1 cellular context compared by ENCODE assay signal in the genomic region with DNA sequence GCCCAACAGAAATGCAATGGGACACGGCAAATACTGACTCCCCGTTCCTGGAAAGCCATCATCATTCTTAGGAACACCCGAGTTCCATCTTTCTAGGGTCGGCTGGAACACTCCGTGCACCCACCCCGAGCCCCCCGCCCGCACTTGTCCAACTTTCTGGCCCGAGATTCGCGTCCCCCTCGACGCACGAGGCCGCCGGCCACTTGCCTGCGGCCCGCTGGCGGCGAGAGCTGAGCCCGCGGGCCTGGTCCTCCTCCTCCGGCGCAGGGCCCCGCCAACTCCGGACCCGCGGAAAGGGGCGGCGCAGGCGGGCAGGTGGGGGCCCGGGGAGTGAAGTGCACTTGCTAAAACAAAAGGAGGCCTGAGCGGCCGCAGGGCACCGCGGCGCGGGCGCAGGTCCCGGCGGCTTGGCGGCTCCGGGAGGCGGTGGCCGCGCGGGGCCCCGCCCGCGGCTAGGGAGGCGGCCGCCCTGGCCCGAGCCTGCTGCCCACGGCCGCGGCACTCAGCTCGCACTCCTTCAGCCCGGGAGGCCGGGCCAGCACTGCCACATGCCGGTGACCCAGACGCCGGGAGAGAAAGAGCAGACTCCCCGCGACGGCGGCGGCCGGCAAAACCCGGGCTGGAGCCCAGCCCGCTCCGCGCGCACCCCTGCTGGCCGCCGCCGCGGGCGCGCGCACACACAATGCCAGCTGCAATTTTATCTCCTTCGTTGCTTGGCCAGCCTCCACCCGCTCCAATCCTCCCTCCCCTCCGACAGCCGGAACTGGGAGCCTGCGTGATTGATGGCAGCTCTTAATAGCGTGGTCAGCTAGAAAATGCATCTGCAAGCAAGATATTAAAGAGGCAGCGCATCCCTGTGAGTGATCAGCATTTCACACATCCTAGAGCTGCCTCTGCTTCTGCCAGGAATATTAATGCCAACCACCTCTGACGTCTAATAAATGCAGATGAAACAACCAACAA.
TF ChIP-seq lines count a peak whose summit lies in the region.

No MANE protein-coding gene starts in this region.

TF ChIP-seq in HEK293, 187 proteins besides CTCF, POLR2A, EP300 and RAD21 (continued from another document and continues in another):
- TF ChIP-seq, protein P1, sequence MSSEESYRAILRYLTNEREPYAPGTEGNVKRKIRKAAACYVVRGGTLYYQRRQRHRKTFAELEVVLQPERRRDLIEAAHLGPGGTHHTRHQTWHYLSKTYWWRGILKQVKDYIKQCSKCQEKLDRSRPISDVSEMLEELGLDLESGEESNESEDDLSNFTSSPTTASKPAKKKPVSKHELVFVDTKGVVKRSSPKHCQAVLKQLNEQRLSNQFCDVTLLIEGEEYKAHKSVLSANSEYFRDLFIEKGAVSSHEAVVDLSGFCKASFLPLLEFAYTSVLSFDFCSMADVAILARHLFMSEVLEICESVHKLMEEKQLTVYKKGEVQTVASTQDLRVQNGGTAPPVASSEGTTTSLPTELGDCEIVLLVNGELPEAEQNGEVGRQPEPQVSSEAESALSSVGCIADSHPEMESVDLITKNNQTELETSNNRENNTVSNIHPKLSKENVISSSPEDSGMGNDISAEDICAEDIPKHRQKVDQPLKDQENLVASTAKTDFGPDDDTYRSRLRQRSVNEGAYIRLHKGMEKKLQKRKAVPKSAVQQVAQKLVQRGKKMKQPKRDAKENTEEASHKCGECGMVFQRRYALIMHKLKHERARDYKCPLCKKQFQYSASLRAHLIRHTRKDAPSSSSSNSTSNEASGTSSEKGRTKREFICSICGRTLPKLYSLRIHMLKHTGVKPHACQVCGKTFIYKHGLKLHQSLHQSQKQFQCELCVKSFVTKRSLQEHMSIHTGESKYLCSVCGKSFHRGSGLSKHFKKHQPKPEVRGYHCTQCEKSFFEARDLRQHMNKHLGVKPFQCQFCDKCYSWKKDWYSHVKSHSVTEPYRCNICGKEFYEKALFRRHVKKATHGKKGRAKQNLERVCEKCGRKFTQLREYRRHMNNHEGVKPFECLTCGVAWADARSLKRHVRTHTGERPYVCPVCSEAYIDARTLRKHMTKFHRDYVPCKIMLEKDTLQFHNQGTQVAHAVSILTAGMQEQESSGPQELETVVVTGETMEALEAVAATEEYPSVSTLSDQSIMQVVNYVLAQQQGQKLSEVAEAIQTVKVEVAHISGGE (tag by site-specific recombination; conservative IDR thresholded peaks at IDR 0.05; ENCODE audit: low read depth) = peak; percentile 27; the same call in 1 of the 2 replicates
- TF ChIP-seq, protein P2, sequence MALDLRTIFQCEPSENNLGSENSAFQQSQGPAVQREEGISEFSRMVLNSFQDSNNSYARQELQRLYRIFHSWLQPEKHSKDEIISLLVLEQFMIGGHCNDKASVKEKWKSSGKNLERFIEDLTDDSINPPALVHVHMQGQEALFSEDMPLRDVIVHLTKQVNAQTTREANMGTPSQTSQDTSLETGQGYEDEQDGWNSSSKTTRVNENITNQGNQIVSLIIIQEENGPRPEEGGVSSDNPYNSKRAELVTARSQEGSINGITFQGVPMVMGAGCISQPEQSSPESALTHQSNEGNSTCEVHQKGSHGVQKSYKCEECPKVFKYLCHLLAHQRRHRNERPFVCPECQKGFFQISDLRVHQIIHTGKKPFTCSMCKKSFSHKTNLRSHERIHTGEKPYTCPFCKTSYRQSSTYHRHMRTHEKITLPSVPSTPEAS (tag by site-specific recombination; IDR thresholded peaks at IDR 0.05) = 0 out of 2 replicates have a peak, but pooled peaks have one; percentile 9
- TF ChIP-seq ZNF366 (tag by site-specific recombination; conservative IDR thresholded peaks at IDR 0.05) (peak; percentile 70), ZNF341 (tag by site-specific recombination; IDR thresholded peaks at IDR 0.05; ENCODE audit: low read depth) (0 out of 2 replicates have a peak, but pooled peaks have one; percentile 31), ZNF843 (tag by site-specific recombination; IDR thresholded peaks at IDR 0.05) (peak; percentile 64), ZNF677 (tag by site-specific recombination; IDR thresholded peaks at IDR 0.05) (0 out of 2 replicates have a peak, but pooled peaks have one; percentile 40), ZNF629 (tag by site-specific recombination; IDR thresholded peaks at IDR 0.05) (peak; percentile 53), ZNF626 (tag by site-specific recombination; IDR thresholded peaks at IDR 0.05) (0 out of 2 replicates have a peak, but pooled peaks have one; percentile 21), ZBTB17 (tag by site-specific recombination; IDR thresholded peaks at IDR 0.05) (peak; percentile 70), ZBTB8A (tag by site-specific recombination; IDR thresholded peaks at IDR 0.05) (peak; percentile 39; the same call in 1 of the 2 replicates), ZNF10 (tag by site-specific recombination; IDR thresholded peaks at IDR 0.05) (peak; percentile 48; the same call in 1 of the 2 replicates), ZNF76 (tag by site-specific recombination; IDR thresholded peaks at IDR 0.05; ENCODE audit: borderline replicate concordance, low read depth) (0 out of 2 replicates have a peak, but pooled peaks have one; percentile 30), ZNF175 (tag by site-specific recombination; IDR thresholded peaks at IDR 0.05) (no peak), ZNF596 (tag by site-specific recombination; IDR thresholded peaks at IDR 0.05) (peak; percentile 70), ZNF221 (tag by site-specific recombination; IDR thresholded peaks at IDR 0.05; ENCODE audit: borderline replicate concordance) (peak; percentile 62; the same call in 1 of the 2 replicates), ZBTB21 (tag by site-specific recombination; IDR thresholded peaks at IDR 0.05) (no peak), ZNF654 (tag by site-specific recombination; IDR thresholded peaks at IDR 0.05; ENCODE audit: low read depth) (no peak), ZNF146 (tag by site-specific recombination; IDR thresholded peaks at IDR 0.05) (no peak), ZNF433 (tag by site-specific recombination; IDR thresholded peaks at IDR 0.05; ENCODE audit: low read depth) (no peak), TCF7L2 (IDR thresholded peaks at IDR 0.05; ENCODE audit: borderline replicate concordance, low read depth, low read length) (no peak; the same call in 1 of the 2 replicates), IKZF3 (tag by site-specific recombination; IDR thresholded peaks at IDR 0.05) (peak; percentile 91), ZNF184 (tag by site-specific recombination; IDR thresholded peaks at IDR 0.05) (peak; percentile 83), SP7 (tag by site-specific recombination; IDR thresholded peaks at IDR 0.05) (peak; percentile 83), ZNF335 (tag by site-specific recombination; conservative IDR thresholded peaks at IDR 0.05) (peak; percentile 11), ZBTB1 (tag by site-specific recombination; IDR thresholded peaks at IDR 0.05) (no peak), OSR2 (tag by site-specific recombination; IDR thresholded peaks at IDR 0.05) (peak; percentile 61)
- TF ChIP-seq, protein P3, sequence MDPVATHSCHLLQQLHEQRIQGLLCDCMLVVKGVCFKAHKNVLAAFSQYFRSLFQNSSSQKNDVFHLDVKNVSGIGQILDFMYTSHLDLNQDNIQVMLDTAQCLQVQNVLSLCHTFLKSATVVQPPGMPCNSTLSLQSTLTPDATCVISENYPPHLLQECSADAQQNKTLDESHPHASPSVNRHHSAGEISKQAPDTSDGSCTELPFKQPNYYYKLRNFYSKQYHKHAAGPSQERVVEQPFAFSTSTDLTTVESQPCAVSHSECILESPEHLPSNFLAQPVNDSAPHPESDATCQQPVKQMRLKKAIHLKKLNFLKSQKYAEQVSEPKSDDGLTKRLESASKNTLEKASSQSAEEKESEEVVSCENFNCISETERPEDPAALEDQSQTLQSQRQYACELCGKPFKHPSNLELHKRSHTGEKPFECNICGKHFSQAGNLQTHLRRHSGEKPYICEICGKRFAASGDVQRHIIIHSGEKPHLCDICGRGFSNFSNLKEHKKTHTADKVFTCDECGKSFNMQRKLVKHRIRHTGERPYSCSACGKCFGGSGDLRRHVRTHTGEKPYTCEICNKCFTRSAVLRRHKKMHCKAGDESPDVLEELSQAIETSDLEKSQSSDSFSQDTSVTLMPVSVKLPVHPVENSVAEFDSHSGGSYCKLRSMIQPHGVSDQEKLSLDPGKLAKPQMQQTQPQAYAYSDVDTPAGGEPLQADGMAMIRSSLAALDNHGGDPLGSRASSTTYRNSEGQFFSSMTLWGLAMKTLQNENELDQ (tag by site-specific recombination; IDR thresholded peaks at IDR 0.05; ENCODE audit: low read depth) = no peak
- TF ChIP-seq, protein P4, sequence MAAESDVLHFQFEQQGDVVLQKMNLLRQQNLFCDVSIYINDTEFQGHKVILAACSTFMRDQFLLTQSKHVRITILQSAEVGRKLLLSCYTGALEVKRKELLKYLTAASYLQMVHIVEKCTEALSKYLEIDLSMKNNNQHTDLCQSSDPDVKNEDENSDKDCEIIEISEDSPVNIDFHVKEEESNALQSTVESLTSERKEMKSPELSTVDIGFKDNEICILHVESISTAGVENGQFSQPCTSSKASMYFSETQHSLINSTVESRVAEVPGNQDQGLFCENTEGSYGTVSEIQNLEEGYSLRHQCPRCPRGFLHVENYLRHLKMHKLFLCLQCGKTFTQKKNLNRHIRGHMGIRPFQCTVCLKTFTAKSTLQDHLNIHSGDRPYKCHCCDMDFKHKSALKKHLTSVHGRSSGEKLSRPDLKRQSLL (tag by site-specific recombination; IDR thresholded peaks at IDR 0.05) = peak; percentile 54; the same call in 1 of the 2 replicates
- TF ChIP-seq, protein P5, sequence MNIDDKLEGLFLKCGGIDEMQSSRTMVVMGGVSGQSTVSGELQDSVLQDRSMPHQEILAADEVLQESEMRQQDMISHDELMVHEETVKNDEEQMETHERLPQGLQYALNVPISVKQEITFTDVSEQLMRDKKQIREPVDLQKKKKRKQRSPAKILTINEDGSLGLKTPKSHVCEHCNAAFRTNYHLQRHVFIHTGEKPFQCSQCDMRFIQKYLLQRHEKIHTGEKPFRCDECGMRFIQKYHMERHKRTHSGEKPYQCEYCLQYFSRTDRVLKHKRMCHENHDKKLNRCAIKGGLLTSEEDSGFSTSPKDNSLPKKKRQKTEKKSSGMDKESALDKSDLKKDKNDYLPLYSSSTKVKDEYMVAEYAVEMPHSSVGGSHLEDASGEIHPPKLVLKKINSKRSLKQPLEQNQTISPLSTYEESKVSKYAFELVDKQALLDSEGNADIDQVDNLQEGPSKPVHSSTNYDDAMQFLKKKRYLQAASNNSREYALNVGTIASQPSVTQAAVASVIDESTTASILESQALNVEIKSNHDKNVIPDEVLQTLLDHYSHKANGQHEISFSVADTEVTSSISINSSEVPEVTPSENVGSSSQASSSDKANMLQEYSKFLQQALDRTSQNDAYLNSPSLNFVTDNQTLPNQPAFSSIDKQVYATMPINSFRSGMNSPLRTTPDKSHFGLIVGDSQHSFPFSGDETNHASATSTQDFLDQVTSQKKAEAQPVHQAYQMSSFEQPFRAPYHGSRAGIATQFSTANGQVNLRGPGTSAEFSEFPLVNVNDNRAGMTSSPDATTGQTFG (tag by site-specific recombination; IDR thresholded peaks at IDR 0.05; ENCODE audit: borderline replicate concordance) = no peak
- TF ChIP-seq, protein P6, sequence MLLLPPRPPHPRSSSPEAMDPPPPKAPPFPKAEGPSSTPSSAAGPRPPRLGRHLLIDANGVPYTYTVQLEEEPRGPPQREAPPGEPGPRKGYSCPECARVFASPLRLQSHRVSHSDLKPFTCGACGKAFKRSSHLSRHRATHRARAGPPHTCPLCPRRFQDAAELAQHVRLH (tag by site-specific recombination; IDR thresholded peaks at IDR 0.05) = 0 out of 2 replicates have a peak, but pooled peaks have one; percentile 56
- TF ChIP-seq, protein P7, sequence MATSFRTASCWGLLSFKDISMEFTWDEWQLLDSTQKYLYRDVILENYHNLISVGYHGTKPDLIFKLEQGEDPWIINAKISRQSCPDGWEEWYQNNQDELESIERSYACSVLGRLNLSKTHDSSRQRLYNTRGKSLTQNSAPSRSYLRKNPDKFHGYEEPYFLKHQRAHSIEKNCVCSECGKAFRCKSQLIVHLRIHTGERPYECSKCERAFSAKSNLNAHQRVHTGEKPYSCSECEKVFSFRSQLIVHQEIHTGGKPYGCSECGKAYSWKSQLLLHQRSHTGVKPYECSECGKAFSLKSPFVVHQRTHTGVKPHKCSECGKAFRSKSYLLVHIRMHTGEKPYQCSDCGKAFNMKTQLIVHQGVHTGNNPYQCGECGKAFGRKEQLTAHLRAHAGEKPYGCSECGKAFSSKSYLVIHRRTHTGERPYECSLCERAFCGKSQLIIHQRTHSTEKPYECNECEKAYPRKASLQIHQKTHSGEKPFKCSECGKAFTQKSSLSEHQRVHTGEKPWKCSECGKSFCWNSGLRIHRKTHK (tag by site-specific recombination; IDR thresholded peaks at IDR 0.05) = no peak
- TF ChIP-seq, protein P8, sequence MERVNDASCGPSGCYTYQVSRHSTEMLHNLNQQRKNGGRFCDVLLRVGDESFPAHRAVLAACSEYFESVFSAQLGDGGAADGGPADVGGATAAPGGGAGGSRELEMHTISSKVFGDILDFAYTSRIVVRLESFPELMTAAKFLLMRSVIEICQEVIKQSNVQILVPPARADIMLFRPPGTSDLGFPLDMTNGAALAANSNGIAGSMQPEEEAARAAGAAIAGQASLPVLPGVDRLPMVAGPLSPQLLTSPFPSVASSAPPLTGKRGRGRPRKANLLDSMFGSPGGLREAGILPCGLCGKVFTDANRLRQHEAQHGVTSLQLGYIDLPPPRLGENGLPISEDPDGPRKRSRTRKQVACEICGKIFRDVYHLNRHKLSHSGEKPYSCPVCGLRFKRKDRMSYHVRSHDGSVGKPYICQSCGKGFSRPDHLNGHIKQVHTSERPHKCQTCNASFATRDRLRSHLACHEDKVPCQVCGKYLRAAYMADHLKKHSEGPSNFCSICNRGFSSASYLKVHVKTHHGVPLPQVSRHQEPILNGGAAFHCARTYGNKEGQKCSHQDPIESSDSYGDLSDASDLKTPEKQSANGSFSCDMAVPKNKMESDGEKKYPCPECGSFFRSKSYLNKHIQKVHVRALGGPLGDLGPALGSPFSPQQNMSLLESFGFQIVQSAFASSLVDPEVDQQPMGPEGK (tag by site-specific recombination; IDR thresholded peaks at IDR 0.05) = no peak; the same call in 1 of the 2 replicates
- TF ChIP-seq, protein P9, sequence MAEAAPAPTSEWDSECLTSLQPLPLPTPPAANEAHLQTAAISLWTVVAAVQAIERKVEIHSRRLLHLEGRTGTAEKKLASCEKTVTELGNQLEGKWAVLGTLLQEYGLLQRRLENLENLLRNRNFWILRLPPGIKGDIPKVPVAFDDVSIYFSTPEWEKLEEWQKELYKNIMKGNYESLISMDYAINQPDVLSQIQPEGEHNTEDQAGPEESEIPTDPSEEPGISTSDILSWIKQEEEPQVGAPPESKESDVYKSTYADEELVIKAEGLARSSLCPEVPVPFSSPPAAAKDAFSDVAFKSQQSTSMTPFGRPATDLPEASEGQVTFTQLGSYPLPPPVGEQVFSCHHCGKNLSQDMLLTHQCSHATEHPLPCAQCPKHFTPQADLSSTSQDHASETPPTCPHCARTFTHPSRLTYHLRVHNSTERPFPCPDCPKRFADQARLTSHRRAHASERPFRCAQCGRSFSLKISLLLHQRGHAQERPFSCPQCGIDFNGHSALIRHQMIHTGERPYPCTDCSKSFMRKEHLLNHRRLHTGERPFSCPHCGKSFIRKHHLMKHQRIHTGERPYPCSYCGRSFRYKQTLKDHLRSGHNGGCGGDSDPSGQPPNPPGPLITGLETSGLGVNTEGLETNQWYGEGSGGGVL (tag by site-specific recombination; IDR thresholded peaks at IDR 0.05) = peak; percentile 33; the same call in 1 of the 2 replicates
- TF ChIP-seq, protein P10, sequence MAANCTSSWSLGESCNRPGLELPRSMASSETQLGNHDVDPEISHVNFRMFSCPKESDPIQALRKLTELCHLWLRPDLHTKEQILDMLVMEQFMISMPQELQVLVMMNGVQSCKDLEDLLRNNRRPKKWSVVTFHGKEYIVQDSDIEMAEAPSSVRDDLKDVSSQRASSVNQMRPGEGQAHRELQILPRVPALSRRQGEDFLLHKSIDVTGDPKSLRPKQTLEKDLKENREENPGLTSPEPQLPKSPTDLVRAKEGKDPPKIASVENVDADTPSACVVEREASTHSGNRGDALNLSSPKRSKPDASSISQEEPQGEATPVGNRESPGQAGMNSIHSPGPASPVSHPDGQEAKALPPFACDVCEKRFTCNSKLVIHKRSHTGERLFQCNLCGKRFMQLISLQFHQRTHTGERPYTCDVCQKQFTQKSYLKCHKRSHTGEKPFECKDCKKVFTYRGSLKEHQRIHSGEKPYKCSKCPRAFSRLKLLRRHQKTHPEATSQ (tag by site-specific recombination; IDR thresholded peaks at IDR 0.05) = no peak
